Comparison of ENCODE assay signal across 19 cellular contexts in the genomic region with DNA sequence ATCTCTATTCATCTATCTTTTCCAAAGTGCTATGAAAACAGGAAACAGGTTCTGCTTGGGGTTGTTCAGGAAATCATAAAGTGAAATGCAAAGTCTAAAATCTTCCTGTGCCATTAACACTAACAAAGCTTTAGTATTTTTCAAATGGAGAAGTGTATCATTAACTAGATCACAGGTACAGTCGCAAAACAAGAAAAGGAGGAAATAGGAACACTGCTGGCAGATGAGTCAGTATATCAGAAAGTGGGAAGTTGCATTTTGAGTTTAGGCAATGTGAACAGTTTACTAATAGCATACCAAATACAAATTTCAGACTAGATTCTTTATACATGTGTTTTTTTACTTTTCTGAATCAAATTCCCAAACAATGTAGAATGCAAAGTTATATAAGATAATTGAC.
"Had no signal": no experiment of that assay in that cellular context is flagged by ENCODE, and none has a peak within 500 bp of the region (broad histone marks: within the 10 kb centered on the region; RNA-seq: fewer than 3 reads in every experiment).

No MANE protein-coding gene starts in this region.

- H3K9ac ChIP-seq: neural progenitor cell had no signal

- H3K4me1 ChIP-seq: ascending aorta, left ventricle myocardium inferior, neural progenitor cell, testis, upper lobe of left lung had no signal

- DNase-seq: activated CD4-positive, alpha-beta T cell treated with anti-CD3 and anti-CD28 coated beads for 1 hour; activated CD4-positive, alpha-beta T cell treated with anti-CD3 and anti-CD28 coated beads, Interleukin-2, amount 50 U/mL, for 1 hour; activated CD8-positive, alpha-beta T cell treated with anti-CD3 and anti-CD28 coated beads, Interleukin-2, amount 10 ng/mL, durations not matched to agents 7 days and 5 days; activated T-cell treated with anti-CD3 and anti-CD28 coated beads, Interleukin-2, amount 50 U/mL, for 1 hour; brain microvascular endothelial cell; central memory CD4-positive, alpha-beta T cell; effector memory CD4-positive, alpha-beta T cell; foreskin melanocyte; kidney glomerular epithelial cell; left ventricle myocardium inferior; naive thymus-derived CD4-positive, alpha-beta T cell; retina; stimulated activated CD4-positive, alpha-beta T cell treated with anti-CD3 and anti-CD28 coated beads, Interleukin-4, amount 100 ng/mL, for 1 hour; stimulated activated naive CD4-positive, alpha-beta T cell; testis; upper lobe of left lung; WERI-Rb-1 had no signal

- H2AFZ ChIP-seq: neural progenitor cell had no signal

- H3K36me3 ChIP-seq: ascending aorta, brain microvascular endothelial cell, left ventricle myocardium inferior, neural progenitor cell, upper lobe of left lung, WERI-Rb-1 had no signal

- H3K27me3 ChIP-seq: ascending aorta, brain microvascular endothelial cell, neural progenitor cell, testis, upper lobe of left lung had no signal

- H3K4me2 ChIP-seq: neural progenitor cell had no signal

- H3K4me3 ChIP-seq: ascending aorta, left ventricle myocardium inferior, neural progenitor cell, testis, upper lobe of left lung had no signal

- H3K9me3 ChIP-seq: ascending aorta, testis, upper lobe of left lung had no signal

- H3K27ac ChIP-seq: ascending aorta, brain microvascular endothelial cell, left ventricle myocardium inferior, neural progenitor cell, testis, upper lobe of left lung, WERI-Rb-1 had no signal
